ENCODE assay signal across 16 cellular contexts in genomic region chr10:110825510-110825909, GRCh38. TPM values are rescaled to one million over a fixed set of nuclear protein-coding genes. Genes with fewer than 3 reads are reported as not detected.
DNase-seq lines count a peak whose midpoint lies in the region; ATAC-seq and TF ChIP-seq lines count a peak whose summit lies in the region.
"Had no signal": no experiment of that assay in that cellular context is flagged by ENCODE, and none has a peak within 500 bp of the region (broad histone marks: within the 10 kb centered on the region; RNA-seq: fewer than 3 reads in every experiment).

No MANE protein-coding gene starts in this region.

- H3K27me3 Mint-ChIP-seq in brain = peaks cover 4% of the 10 kb centered on the region
- H3K27me3 Mint-ChIP-seq: IgD-negative memory B cell had no signal

- H3K4me3 ChIP-seq in gastroesophageal sphincter (no peak overlapping the region), prostate gland (no peak overlapping the region), transverse colon (no peak overlapping the region), spleen (no peak overlapping the region), SJCRH30 (no peak overlapping the region)

- H3K4me3 Mint-ChIP-seq in brain = peak overlapping the region in 2 of 5 experiments; percentile 5 to 10
- H3K4me3 Mint-ChIP-seq: CD8-positive, alpha-beta T cell; IgD-negative memory B cell had no signal

- no peak for TF ChIP-seq POLR2A in gastroesophageal sphincter (IDR thresholded peaks at IDR 0.05)
- TF ChIP-seq POLR2A in prostate gland (IDR thresholded peaks at IDR 0.05) = no peak
- TF ChIP-seq POLR2A in transverse colon (IDR thresholded peaks at IDR 0.05) = no peak
- no peak for TF ChIP-seq POLR2A in spleen (IDR thresholded peaks at IDR 0.05)

- no peaks in the 10 kb centered on the region for H3K9me3 ChIP-seq in gastroesophageal sphincter
- H3K9me3 ChIP-seq in prostate gland = no peaks in the 10 kb centered on the region
- H3K9me3 ChIP-seq in transverse colon = no peaks in the 10 kb centered on the region
- no peaks in the 10 kb centered on the region for H3K9me3 ChIP-seq in spleen
- H3K9me3 ChIP-seq in SJCRH30 (replicated peaks) = no peaks in the 10 kb centered on the region

- no peak for ATAC-seq in gastroesophageal sphincter
- ATAC-seq: CD8-positive, alpha-beta T cell; PC-3 had no signal

- in situ Hi-C loops in transverse colon (cut with MboI; ENCODE audit: low pct_ligation_motif_present in 1 of 4, low pct_unique_long_range_greater_than_20kb in 1 of 4, low sequenced_read_pairs in 3 of 4) = no loop called here

- WGBS in gastroesophageal sphincter (ENCODE audit: low coverage in 1 of 2), 2 donors = 42 to 56% methylated on average over 1 of the region's 1 CpG
- WGBS in prostate gland = 10% methylated on average over 1 of the region's 1 CpG
- 52% methylated on average over 1 of the region's 1 CpG; no CpG with 5 or more reads in 1 of the 2 donors for WGBS in transverse colon (ENCODE audit: low coverage in 1 of 2), 2 donors
- 89 to 100% (median 94%) methylated on average over 1 of the region's 1 CpG for WGBS in spleen, 5 donors

- H3K4me1 ChIP-seq in gastroesophageal sphincter (peaks cover 20 to 91% (median 38%) of the 10 kb centered on the region in 3 donors), prostate gland (replicated peaks) (peaks cover 27% of the 10 kb centered on the region), transverse colon (peaks cover 26 to 74% (median 45%) of the 10 kb centered on the region in 4 donors), spleen (peaks cover 0 to 39% (median 13%) of the 10 kb centered on the region in 6 donors), SJCRH30 (no peaks in the 10 kb centered on the region)

- H3K27ac ChIP-seq in gastroesophageal sphincter (peak overlapping the region in 3 of 4 donors; percentile 5 to 83 (median 21)), prostate gland (peak overlapping the region; percentile 42 to 86), transverse colon (peak overlapping the region; percentile 80 to 87 (median 83)), spleen (no peak overlapping the region), SJCRH30 (no peak overlapping the region)

- TF ChIP-seq CTCF in brain (conservative IDR thresholded peaks at IDR 0.05) = no peak
- TF ChIP-seq CTCF in gastroesophageal sphincter (IDR thresholded peaks at IDR 0.05) = no peak
- TF ChIP-seq CTCF in prostate gland (IDR thresholded peaks at IDR 0.05) = no peak
- TF ChIP-seq CTCF in transverse colon (IDR thresholded peaks at IDR 0.05) = no peak
- TF ChIP-seq CTCF in spleen (IDR thresholded peaks at IDR 0.05 in 8 of 11, conservative IDR thresholded peaks at IDR 0.05 in 3 of 11) = no peak

- intact Hi-C loops in prostate gland (cut with DNase I) (loop anchor here (5.0 kb wide), 1 partner anchor 38 kb away; no protein-coding TSS in a partner anchor), transverse colon (cut with DNase I; ENCODE audit: low total_unique reads) (loop anchor here (10.0 kb wide), 1 partner anchor 49 kb away; the partner anchor contains the start of gene PDCD4), spleen (cut with DNase I; ENCODE audit: low total_unique reads) (no loop called here)

- TF ChIP-seq EP300 in gastroesophageal sphincter (IDR thresholded peaks at IDR 0.05) = no peak
- TF ChIP-seq EP300 in transverse colon (IDR thresholded peaks at IDR 0.05; ENCODE audit: low read depth) = peak; percentile 40

- H3K27me3 ChIP-seq in gastroesophageal sphincter (no peaks in the 10 kb centered on the region), prostate gland (replicated peaks; ENCODE audit: insufficient read depth) (no peaks in the 10 kb centered on the region), transverse colon (no peaks in the 10 kb centered on the region), spleen (replicated peaks in 1 of 7) (no peaks in the 10 kb centered on the region), SJCRH30 (no peaks in the 10 kb centered on the region)

- DNase-seq in prostate gland (ENCODE audit: low spot score) (no peak), transverse colon (no peak), midbrain (lab: John Stamatoyannopoulos, UW) (no peak), spleen (no peak), SJCRH30 (no peak)
- DNase-seq: CD8-positive, alpha-beta T cell; DMS153; Karpas-422; NCI-H1694; NCI-H2081; NCI-H2171 treated with DMSO at 0.1 percent for 48 hours; PC-3; SHP77 had no signal

- H3K36me3 ChIP-seq in gastroesophageal sphincter = no peaks in the 10 kb centered on the region
- no peaks in the 10 kb centered on the region for H3K36me3 ChIP-seq in prostate gland
- H3K36me3 ChIP-seq in transverse colon = no peaks in the 10 kb centered on the region
- no peaks in the 10 kb centered on the region for H3K36me3 ChIP-seq in spleen
- peaks cover 6% of the 10 kb centered on the region; the same call in 1 of the 2 replicates for H3K36me3 ChIP-seq in SJCRH30

- peaks cover 100% of the 10 kb centered on the region for H3K4me1 Mint-ChIP-seq in brain

- peak overlapping the region in 4 of 5 experiments; percentile 7 to 99 (median 58) for H3K27ac Mint-ChIP-seq in brain
- H3K27ac Mint-ChIP-seq: CD8-positive, alpha-beta T cell; IgD-negative memory B cell had no signal

- H3K36me3 Mint-ChIP-seq in brain = no peaks in the 10 kb centered on the region
- H3K36me3 Mint-ChIP-seq: CD8-positive, alpha-beta T cell; IgD-negative memory B cell had no signal

- H3K9me3 Mint-ChIP-seq in brain = no peaks in the 10 kb centered on the region
- H3K9me3 Mint-ChIP-seq: CD8-positive, alpha-beta T cell; IgD-negative memory B cell had no signal

RNA-seq across cellular contexts. Expression of gene PDCD4, which starts 46.2 kb away (rescaled TPM):
- 37.4 TPM for polyA plus RNA-seq in brain (ENCODE audit: insufficient read depth, low read depth, low replicate concordance)
- 10 to 100 TPM; 69.1 to 74.6 (median 72.2) TPM for total RNA-seq in gastroesophageal sphincter
- total RNA-seq in prostate gland = 100 to 1,000 TPM; 104 to 120 TPM
- 100 to 1,000 TPM in 3 of 4 donors, 10 to 100 TPM in 1; 98.3 to 724 (median 511) TPM for total RNA-seq in transverse colon
- total RNA-seq in spleen = 100 to 1,000 TPM; 128 to 201 (median 146) TPM
- polyA plus RNA-seq in spleen = 100 to 1,000 TPM; 121 to 204 (median 176) TPM
- total RNA-seq in SJCRH30 (2014; rRNA removed; shearing (Covaris generic)) = 55.0 and 60.9 TPM in 2 replicates

Comparison
In these comparisons a context has a peak if more than half of its experiments do, and no peak if none do; other contexts are left out.
1. H3K27ac ChIP-seq: peak in gastroesophageal sphincter (3 of 4), prostate gland (2 of 2) and transverse colon (4 of 4); none in spleen (0 of 8) and SJCRH30 (single experiment).